ENCODE assay signal across 1 cellular context in genomic region chr9:11149065-11149464, GRCh38.
TF ChIP-seq lines count a peak whose summit lies in the region.

No MANE protein-coding gene starts in this region.

TF ChIP-seq in H1, 55 proteins besides CTCF, POLR2A, EP300 and RAD21 (continued from another document):
- TF ChIP-seq TAF7 (optimal IDR thresholded peaks at IDR 0.05; ENCODE audit: borderline replicate concordance, low read depth, low read length), result no peak
